Comparison of ENCODE assay signal across 12 cellular contexts in the genomic region with DNA sequence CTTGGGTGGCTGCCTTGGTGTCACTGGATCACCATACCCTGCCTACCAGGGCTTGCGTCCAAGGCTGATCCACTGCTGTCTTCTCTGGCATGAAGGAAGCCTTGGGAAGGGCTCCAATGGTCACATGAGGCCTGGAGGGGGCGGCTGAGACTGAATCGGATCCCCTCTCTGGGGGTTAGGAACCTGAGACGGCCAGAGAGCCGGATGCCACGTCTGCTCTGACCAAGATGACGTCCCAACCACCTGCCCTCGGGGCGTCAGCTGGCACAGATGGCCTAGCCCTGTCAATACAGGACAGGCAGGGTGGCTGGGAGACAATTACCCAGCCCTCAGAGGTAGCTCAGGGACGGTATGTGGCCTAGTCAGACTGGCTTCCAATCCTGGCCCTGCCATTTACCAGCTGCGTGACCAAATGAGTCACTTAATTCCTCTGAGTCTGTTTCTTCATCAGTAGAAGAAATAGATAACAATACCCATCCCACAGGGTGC. TPM values are rescaled to one million over a fixed set of nuclear protein-coding genes. Genes with fewer than 3 reads are reported as not detected.
DNase-seq lines count a peak whose midpoint lies in the region; ATAC-seq and TF ChIP-seq lines count a peak whose summit lies in the region.
"Had no signal": no experiment of that assay in that cellular context is flagged by ENCODE, and none has a peak within 500 bp of the region (broad histone marks: within the 10 kb centered on the region; RNA-seq: fewer than 3 reads in every experiment).

No MANE protein-coding gene starts in this region.

- H3K4me2 ChIP-seq in SK-N-SH (no peak overlapping the region), mammary epithelial cell (ENCODE audit: insufficient read depth, low read depth, low read length) (no peak overlapping the region)

- 81% methylated on average over 3 of the region's 11 CpGs for WGBS in SK-N-SH (ENCODE audit: low lambda C conversion rate)
- 68% methylated on average over 6 of the region's 11 CpGs for WGBS in mammary epithelial cell (ENCODE audit: low coverage, missing lambda C conversion rate)

- no peak overlapping the region for H3K4me3 Mint-ChIP-seq in Calu3 (ENCODE audit: low read depth, unreplicated experiment)
- no peak overlapping the region for H3K4me3 Mint-ChIP-seq in activated naive CD4-positive, alpha-beta T cell treated with anti-CD3 and anti-CD28 coated beads, Interleukin-2, amount 10 ng/mL, durations not matched to agents 7 days and 5 days
- H3K4me3 Mint-ChIP-seq: naive thymus-derived CD4-positive, alpha-beta T cell had no signal

- TF ChIP-seq RAD21 in SK-N-SH (IDR thresholded peaks at IDR 0.05; ENCODE audit: low read length), result no peak

- dilution Hi-C loops in mammary epithelial cell (cut with HindIII; ENCODE audit: low sequenced_read_pairs), result loop anchor here (5.0 kb wide), 1 partner anchor 34 kb away; no protein-coding TSS in a partner anchor

- DNase-seq in SK-N-SH (peak; percentile 70), mammary epithelial cell (peak; percentile 56), left kidney (ENCODE audit: low read depth, low spot score) (peak; percentile 75), Calu3 (no peak), Peyer's patch (no peak)
- DNase-seq in activated naive CD4-positive, alpha-beta T cell treated with anti-CD3 and anti-CD28 coated beads, Interleukin-2, amount 10 ng/mL, durations not matched to agents 7 days and 5 days, result no peak
- no peak for DNase-seq in activated CD8-positive, alpha-beta memory T cell treated with anti-CD3 and anti-CD28 coated beads, Interleukin-2, amount 50 U/mL, for 48 hours
- DNase-seq: activated CD4-positive, alpha-beta T cell treated with anti-CD3 and anti-CD28 coated beads, Interleukin-2, amount 50 U/mL, for 48 hours; activated naive CD4-positive, alpha-beta T cell treated with Interleukin-2 at 50 U/mL for 16 hours; naive thymus-derived CD4-positive, alpha-beta T cell; T-helper 1 cell had no signal

- H3K27me3 Mint-ChIP-seq in Calu3 (ENCODE audit: unreplicated experiment), result no peaks in the 10 kb centered on the region
- peaks cover 6% of the 10 kb centered on the region for H3K27me3 Mint-ChIP-seq in activated naive CD4-positive, alpha-beta T cell treated with anti-CD3 and anti-CD28 coated beads, Interleukin-2, amount 10 ng/mL, durations not matched to agents 7 days and 5 days
- H3K27me3 Mint-ChIP-seq: naive thymus-derived CD4-positive, alpha-beta T cell had no signal

- in situ Hi-C loops in mammary epithelial cell (cut with MboI; ENCODE audit: low sequenced_read_pairs in 2 of 2), result no loop called here

- no peaks in the 10 kb centered on the region for H3K9me3 ChIP-seq in SK-N-SH
- no peaks in the 10 kb centered on the region for H3K9me3 ChIP-seq in mammary epithelial cell (replicated peaks; ENCODE audit: insufficient read depth, low read length)
- no peaks in the 10 kb centered on the region for H3K9me3 ChIP-seq in Peyer's patch

- TF ChIP-seq POLR2A in Peyer's patch (IDR thresholded peaks at IDR 0.05), result no peak

- H4K20me1 ChIP-seq in SK-N-SH (ENCODE audit: insufficient read depth), result no peaks in the 10 kb centered on the region; the same call in 1 of the 2 replicates
- H4K20me1 ChIP-seq in mammary epithelial cell (ENCODE audit: insufficient read depth, low read length), result no peaks in the 10 kb centered on the region

- no peak for TF ChIP-seq EP300 in SK-N-SH (IDR thresholded peaks at IDR 0.05; ENCODE audit: borderline replicate concordance in 1 of 2, low read depth in 1 of 2, low read length in 1 of 2)

- H3K4me1 ChIP-seq in SK-N-SH (ENCODE audit: control insufficient read depth in 1 of 2, insufficient read depth in 2 of 2, low read depth in 1 of 2, low read length in 1 of 2), result peaks cover 0 to 29% of the 10 kb centered on the region in 2 experiments; a peak in 1 of 4 replicates
- peaks cover 12% of the 10 kb centered on the region for H3K4me1 ChIP-seq in mammary epithelial cell (ENCODE audit: insufficient read depth, low read length)
- peaks cover 0 to 13% (median 8%) of the 10 kb centered on the region in 4 donors for H3K4me1 ChIP-seq in Peyer's patch

- no TSS peak for BruUV-seq in mammary epithelial cell (replicated peaks; lab: Mats Ljungman, UMichigan)
- no TSS peak for BruUV-seq in Calu3 (replicated peaks; lab: Mats Ljungman, UMichigan)

- ATAC-seq in SK-N-SH treated with all-trans-retinoic acid at 6 μM for 48 hours, result no peak
- ATAC-seq: naive thymus-derived CD4-positive, alpha-beta T cell had no signal

- CTCF ChIA-PET in SK-N-SH (lab: Yijun Ruan, JAX), result interaction anchor here (0.7 kb wide), 2 partner anchors 50 to 90 kb away, joined by 3 read pairs; no protein-coding TSS in a partner anchor
- CTCF ChIA-PET in mammary epithelial cell (lab: Charles Lee; ENCODE audit: low non-redundant PET), result no interaction called here
- CTCF ChIA-PET in Calu3 (lab: Charles Lee), result no interaction called here
- CTCF ChIA-PET in activated naive CD4-positive, alpha-beta T cell treated with anti-CD3 and anti-CD28 coated beads, Interleukin-2, amount 10 ng/mL, durations not matched to agents 7 days and 5 days (lab: Charles Lee), result no interaction called here

- no peaks in the 10 kb centered on the region for H3K9me3 Mint-ChIP-seq in Calu3 (ENCODE audit: low read depth, unreplicated experiment)
- H3K9me3 Mint-ChIP-seq in activated naive CD4-positive, alpha-beta T cell treated with anti-CD3 and anti-CD28 coated beads, Interleukin-2, amount 10 ng/mL, durations not matched to agents 7 days and 5 days, result no peaks in the 10 kb centered on the region
- H3K9me3 Mint-ChIP-seq: naive thymus-derived CD4-positive, alpha-beta T cell had no signal

- intact Hi-C loops in mammary epithelial cell (cut with micrococcal nuclease) (no loop called here), Calu3 (cut with micrococcal nuclease; ENCODE audit: unreplicated experiment) (no loop called here)

- H3K4me1 Mint-ChIP-seq in Calu3 (ENCODE audit: low read depth, unreplicated experiment), result peaks cover 12% of the 10 kb centered on the region
- H3K4me1 Mint-ChIP-seq in activated naive CD4-positive, alpha-beta T cell treated with anti-CD3 and anti-CD28 coated beads, Interleukin-2, amount 10 ng/mL, durations not matched to agents 7 days and 5 days, result peaks cover 26% of the 10 kb centered on the region

- peaks cover 15% of the 10 kb centered on the region for H3K36me3 Mint-ChIP-seq in Calu3 (ENCODE audit: insufficient read depth, unreplicated experiment)
- peaks cover 3% of the 10 kb centered on the region for H3K36me3 Mint-ChIP-seq in activated naive CD4-positive, alpha-beta T cell treated with anti-CD3 and anti-CD28 coated beads, Interleukin-2, amount 10 ng/mL, durations not matched to agents 7 days and 5 days

- H3K9me2 ChIP-seq in SK-N-SH, result no peaks in the 10 kb centered on the region

- H3F3A ChIP-seq in SK-N-SH (replicated peaks; ENCODE audit: insufficient read depth), result no peaks in the 10 kb centered on the region

- H2AFZ ChIP-seq in SK-N-SH (ENCODE audit: low read depth) (no peak overlapping the region), mammary epithelial cell (ENCODE audit: low read depth, low read length) (no peak overlapping the region)

- H3K27ac ChIP-seq in SK-N-SH (ENCODE audit: low read depth in 2 of 2, low read length in 1 of 2) (peak overlapping the region in 1 of 2 experiments; percentile 50; a peak in 1 of 4 replicates), mammary epithelial cell (ENCODE audit: insufficient read depth, low read depth, low read length) (no peak overlapping the region), Peyer's patch (no peak overlapping the region)

- POLR2A ChIA-PET in SK-N-SH (lab: Yijun Ruan, JAX), result no interaction called here

- TF ChIP-seq CTCF in SK-N-SH (IDR thresholded peaks at IDR 0.05) (no peak), mammary epithelial cell (conservative IDR thresholded peaks at IDR 0.05 in 1 of 2, IDR thresholded peaks at IDR 0.05 in 1 of 2; ENCODE audit: extremely low read depth in 1 of 2, insufficient read depth in 1 of 2, low read depth in 1 of 2, low read length in 2 of 2) (no peak), Calu3 (IDR thresholded peaks at IDR 0.05; ENCODE audit: unreplicated experiment) (no peak), Peyer's patch (IDR thresholded peaks at IDR 0.05) (no peak)

- no peaks in the 10 kb centered on the region for H3K27me3 ChIP-seq in SK-N-SH (ENCODE audit: insufficient read depth)
- no peaks in the 10 kb centered on the region for H3K27me3 ChIP-seq in mammary epithelial cell (ENCODE audit: insufficient read depth, low read length)
- H3K27me3 ChIP-seq in Peyer's patch, result no peaks in the 10 kb centered on the region

- H3K79me2 ChIP-seq in SK-N-SH (ENCODE audit: insufficient read depth) (no peaks in the 10 kb centered on the region), mammary epithelial cell (ENCODE audit: insufficient read depth, low read length) (no peaks in the 10 kb centered on the region)

- H3K4me3 ChIP-seq in SK-N-SH (ENCODE audit: low read depth in 2 of 2, low read length in 1 of 2) (no peak overlapping the region), mammary epithelial cell (replicated peaks in 1 of 3; ENCODE audit: insufficient read depth in 1 of 3, low read depth in 2 of 3, low read length in 3 of 3) (no peak overlapping the region), Peyer's patch (no peak overlapping the region)

- H3K27ac Mint-ChIP-seq in Calu3 (ENCODE audit: unreplicated experiment), result no peak overlapping the region
- H3K27ac Mint-ChIP-seq in activated naive CD4-positive, alpha-beta T cell treated with anti-CD3 and anti-CD28 coated beads, Interleukin-2, amount 10 ng/mL, durations not matched to agents 7 days and 5 days, result no peak overlapping the region

- H3K9ac ChIP-seq in SK-N-SH (no peak overlapping the region), mammary epithelial cell (ENCODE audit: insufficient read depth, low read length) (no peak overlapping the region)

- H3K36me3 ChIP-seq in SK-N-SH (replicated peaks in 1 of 2; ENCODE audit: control insufficient read depth in 1 of 2, insufficient read depth in 2 of 2, low read length in 1 of 2) (peaks cover 0 to 4% of the 10 kb centered on the region in 2 experiments), mammary epithelial cell (ENCODE audit: insufficient read depth, low read length) (no peaks in the 10 kb centered on the region), Peyer's patch (no peaks in the 10 kb centered on the region)

TF ChIP-seq in SK-N-SH, 30 proteins besides CTCF, POLR2A, EP300 and RAD21 (continues in another document):
- peak; percentile 31 for TF ChIP-seq CHD2 (IDR thresholded peaks at IDR 0.05; ENCODE audit: low read length, partially characterized antibody)

TF ChIP-seq in SK-N-SH treated with all-trans-retinoic acid at 6 μM for 48 hours, 23 proteins besides CTCF, POLR2A, EP300 and RAD21 (continues in another document):
- TF ChIP-seq BACH2 (CRISPR knock-in tag; IDR thresholded peaks at IDR 0.05; ENCODE audit: borderline replicate concordance) (no peak), ZNF70 (CRISPR knock-in tag; IDR thresholded peaks at IDR 0.05) (no peak), ZFP3 (CRISPR knock-in tag; IDR thresholded peaks at IDR 0.05) (no peak), TCF4 (CRISPR knock-in tag; IDR thresholded peaks at IDR 0.05; ENCODE audit: borderline replicate concordance) (no peak)

RNA-seq across cellular contexts. Expression of gene TRIM62, which starts 5.4 kb away (rescaled TPM):
- polyA plus RNA-seq in SK-N-SH (2012; rRNA removed), result 2.5 and 4.4 TPM in 2 replicates
- 1.8 and 2.7 TPM in 2 replicates for polyA plus RNA-seq in SK-N-SH (2012; cell fraction: cytosol; rRNA removed)
- 8.0 and 8.7 TPM in 2 replicates for polyA plus RNA-seq in SK-N-SH (2012; cell fraction: nucleus; rRNA removed)
- 1 to 10 TPM; 4.2 to 5.6 TPM for total RNA-seq in mammary epithelial cell
- 2.9 TPM for polyA plus RNA-seq in mammary epithelial cell
- polyA minus RNA-seq in mammary epithelial cell, result 4.0 TPM
- total RNA-seq in Calu3 (2022), result 6.9 and 8.8 TPM in 2 replicates
- 10 to 100 TPM in 3 of 4 donors, 1 to 10 TPM in 1; 3.5 to 22.8 (median 17.9) TPM for total RNA-seq in Peyer's patch

Comparison
In these comparisons a context has a peak if more than half of its experiments do, and no peak if none do; other contexts are left out.
1. DNase-seq: peak in SK-N-SH (single experiment), mammary epithelial cell (single experiment) and left kidney (single experiment); none in Calu3 (single experiment), activated naive CD4-positive, alpha-beta T cell treated with anti-CD3 and anti-CD28 coated beads, Interleukin-2, amount 10 ng/mL, durations not matched to agents 7 days and 5 days (single experiment), activated CD8-positive, alpha-beta memory T cell treated with anti-CD3 and anti-CD28 coated beads, Interleukin-2, amount 50 U/mL, for 48 hours (single experiment) and Peyer's patch (0 of 3).